In the genomic region with DNA sequence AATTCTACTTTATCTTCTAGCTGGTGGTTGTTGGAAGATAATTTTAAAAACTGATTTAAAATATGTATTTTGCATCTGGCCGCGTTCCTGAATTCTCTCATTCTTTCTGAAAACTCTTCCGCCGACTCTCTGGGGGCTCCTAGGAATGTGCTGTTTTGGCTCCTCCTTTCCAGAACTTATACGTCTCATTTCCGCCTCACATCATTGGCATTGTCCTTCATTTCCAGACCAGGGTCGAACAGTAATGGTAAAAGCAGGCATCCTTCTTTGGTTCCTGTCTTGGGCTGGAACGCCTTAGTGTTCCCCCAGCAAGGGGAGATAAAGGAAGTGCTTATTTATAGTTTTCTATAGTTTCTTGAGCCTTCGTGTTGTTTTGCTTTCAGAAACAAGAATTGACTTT, we compare ENCODE assay signal across 20 cellular contexts. TPM values are rescaled to one million over a fixed set of nuclear protein-coding genes. Genes with fewer than 3 reads are reported as not detected.
DNase-seq lines count a peak whose midpoint lies in the region; ATAC-seq and TF ChIP-seq lines count a peak whose summit lies in the region.
"Had no signal": no experiment of that assay in that cellular context is flagged by ENCODE, and none has a peak within 500 bp of the region (broad histone marks: within the 10 kb centered on the region; RNA-seq: fewer than 3 reads in every experiment).

No MANE protein-coding gene starts in this region.

- CTCF ChIA-PET in Calu3 (lab: Charles Lee): no interaction called here

- H3K36me3 Mint-ChIP-seq in Calu3 (ENCODE audit: insufficient read depth, unreplicated experiment): no peaks in the 10 kb centered on the region

- no peak overlapping the region for H3K4me3 Mint-ChIP-seq in Calu3 (ENCODE audit: low read depth, unreplicated experiment)
- H3K4me3 Mint-ChIP-seq: activated T-helper 17 cell treated with anti-CD3 and anti-CD28 coated beads, Interleukin-2, amount 50 U/mL, for 72 hours; T-helper 1 cell treated with Interleukin-12 subunit alpha and Interleukin-12 subunit beta and Interleukin-4 antibody, amounts not matched to agents 30 μg/mL and 1 μg/mL, for 36 hours had no signal

- no peaks in the 10 kb centered on the region for H3K36me3 ChIP-seq in ES-I3 (ENCODE audit: insufficient read depth, low read length)
- H3K36me3 ChIP-seq in right atrium auricular region: no peaks in the 10 kb centered on the region
- no peaks in the 10 kb centered on the region for H3K36me3 ChIP-seq in psoas muscle (ENCODE audit: insufficient read depth in 1 of 2, low read depth in 1 of 2)
- no peaks in the 10 kb centered on the region for H3K36me3 ChIP-seq in Peyer's patch
- H3K36me3 ChIP-seq: left lung had no signal

- no peaks in the 10 kb centered on the region for H3K4me1 Mint-ChIP-seq in Calu3 (ENCODE audit: low read depth, unreplicated experiment)
- H3K4me1 Mint-ChIP-seq: activated T-helper 17 cell treated with anti-CD3 and anti-CD28 coated beads, Interleukin-2, amount 50 U/mL, for 72 hours had no signal

- TF ChIP-seq POLR2A in Peyer's patch (IDR thresholded peaks at IDR 0.05): no peak

- peak in 1 of 4 donors; percentile 32 for ATAC-seq in psoas muscle
- ATAC-seq: activated T-helper 17 cell treated with anti-CD3 and anti-CD28 coated beads, Interleukin-2, amount 50 U/mL, for 72 hours; left lung had no signal

- no peak overlapping the region for H3K27ac Mint-ChIP-seq in Calu3 (ENCODE audit: unreplicated experiment)
- H3K27ac Mint-ChIP-seq: activated T-helper 17 cell treated with anti-CD3 and anti-CD28 coated beads, Interleukin-2, amount 50 U/mL, for 72 hours; T-helper 1 cell treated with Interleukin-12 subunit alpha and Interleukin-12 subunit beta and Interleukin-4 antibody, amounts not matched to agents 30 μg/mL and 1 μg/mL, for 36 hours had no signal

- 31 to 35% (median 33%) methylated on average over 9 of the region's 9 CpGs for WGBS in psoas muscle, 3 donors

- H3K27ac ChIP-seq in right atrium auricular region: peak overlapping the region; percentile 68 to 74
- peak overlapping the region; percentile 74 for H3K27ac ChIP-seq in psoas muscle
- no peak overlapping the region for H3K27ac ChIP-seq in Peyer's patch
- H3K27ac ChIP-seq in dorsolateral prefrontal cortex: peak overlapping the region in 4 of 59 donors; percentile 7 to 51 (median 23)

- H3K9ac ChIP-seq in ES-I3 (ENCODE audit: low read depth, low read length): peak overlapping the region; percentile 15; the same call in 1 of the 2 replicates

- H3K4me1 ChIP-seq in ES-I3 (ENCODE audit: insufficient read depth, low read length) (peaks cover 28% of the 10 kb centered on the region), right atrium auricular region (peaks cover 0 to 26% of the 10 kb centered on the region in 2 donors), psoas muscle (peaks cover 2% of the 10 kb centered on the region), Peyer's patch (no peaks in the 10 kb centered on the region)
- H3K4me1 ChIP-seq: left lung had no signal

- TF ChIP-seq CTCF in choroid plexus epithelial cell (conservative IDR thresholded peaks at IDR 0.05; ENCODE audit: low read depth, low read length) (no peak), right atrium auricular region (IDR thresholded peaks at IDR 0.05) (no peak), psoas muscle (IDR thresholded peaks at IDR 0.05) (no peak), Calu3 (IDR thresholded peaks at IDR 0.05; ENCODE audit: unreplicated experiment) (no peak), Peyer's patch (IDR thresholded peaks at IDR 0.05) (no peak), dorsolateral prefrontal cortex (IDR thresholded peaks at IDR 0.05 in 54 of 56, conservative IDR thresholded peaks at IDR 0.05 in 2 of 56; ENCODE audit: low read depth in 1 of 56, partially characterized antibody in 56 of 56) (no peak)

- H3K4me3 ChIP-seq in choroid plexus epithelial cell (ENCODE audit: low read depth, low read length) (peak overlapping the region; percentile 22), right atrium auricular region (no peak overlapping the region), psoas muscle (peak overlapping the region; percentile 2), Peyer's patch (no peak overlapping the region), dorsolateral prefrontal cortex (peak overlapping the region in 1 of 59 donors; percentile 6)
- H3K4me3 ChIP-seq: left lung had no signal

- DNase-seq in choroid plexus epithelial cell (ENCODE audit: low read depth): peak; percentile 51
- DNase-seq in right atrium auricular region (ENCODE audit: low spot score): no peak
- DNase-seq in psoas muscle: no peak
- no peak for DNase-seq in Calu3
- no peak for DNase-seq in Peyer's patch
- DNase-seq in medulla oblongata (ENCODE audit: extremely low spot score): no peak
- DNase-seq in dorsolateral prefrontal cortex: no peak
- DNase-seq: activated CD4-positive, CD25-positive, alpha-beta regulatory T cell; activated CD8-positive, alpha-beta memory T cell treated with anti-CD3 and anti-CD28 coated beads for 24 hours; cortex of kidney; EL; hypothalamus; NCI-H1694; NCI-H446 treated with DMSO at 0.1 percent for 48 hours; SHP77 had no signal

- H3K27me3 Mint-ChIP-seq in Calu3 (ENCODE audit: unreplicated experiment): peaks cover 79% of the 10 kb centered on the region

- H3K27me3 ChIP-seq in right atrium auricular region: no peaks in the 10 kb centered on the region
- H3K27me3 ChIP-seq in psoas muscle (ENCODE audit: insufficient read depth in 3 of 3, low read length in 2 of 3): no peaks in the 10 kb centered on the region
- no peaks in the 10 kb centered on the region for H3K27me3 ChIP-seq in Peyer's patch
- H3K27me3 ChIP-seq in dorsolateral prefrontal cortex: no peaks in the 10 kb centered on the region
- H3K27me3 ChIP-seq: left lung had no signal

- intact Hi-C loops in psoas muscle (cut with DNase I) (no loop called here), Calu3 (cut with micrococcal nuclease; ENCODE audit: unreplicated experiment) (loop anchor here (5.0 kb wide), 1 partner anchor 184 kb away; no protein-coding TSS in a partner anchor), dorsolateral prefrontal cortex (cut with DNase I) (no loop called here)

- H3K9me3 ChIP-seq in ES-I3 (ENCODE audit: control insufficient read depth, insufficient read depth, low read length): no peaks in the 10 kb centered on the region
- no peaks in the 10 kb centered on the region for H3K9me3 ChIP-seq in right atrium auricular region
- H3K9me3 ChIP-seq in psoas muscle: no peaks in the 10 kb centered on the region
- no peaks in the 10 kb centered on the region for H3K9me3 ChIP-seq in Peyer's patch
- H3K9me3 ChIP-seq: left lung had no signal

- no peaks in the 10 kb centered on the region for H3K9me3 Mint-ChIP-seq in Calu3 (ENCODE audit: low read depth, unreplicated experiment)
- H3K9me3 Mint-ChIP-seq: activated T-helper 17 cell treated with anti-CD3 and anti-CD28 coated beads, Interleukin-2, amount 50 U/mL, for 72 hours; T-helper 1 cell treated with Interleukin-12 subunit alpha and Interleukin-12 subunit beta and Interleukin-4 antibody, amounts not matched to agents 30 μg/mL and 1 μg/mL, for 36 hours had no signal

- BruUV-seq in Calu3 (replicated peaks; lab: Mats Ljungman, UMichigan): no TSS peak

RNA-seq across cellular contexts. Expression of gene TNNT3, which starts 10.9 kb away (rescaled TPM):
- total RNA-seq in right atrium auricular region: 10 to 100 TPM; 12.8 to 16.4 TPM
- total RNA-seq in psoas muscle: 1,000 to 10,000 TPM; 1,884 to 7,638 (median 4,017) TPM
- 1,000 to 10,000 TPM; 1,367 to 5,833 (median 3,289) TPM for polyA plus RNA-seq in psoas muscle
- not detected in 2 replicates for total RNA-seq in Calu3 (2022)
- 10 to 100 TPM in 1 of 4 donors, not detected in 3; 14.0 TPM for total RNA-seq in Peyer's patch
- total RNA-seq in dorsolateral prefrontal cortex: 1 to 10 TPM in 65 of 120 experiments, under 1 TPM in 18, not detected in 37; 0.41 to 5.1 (median 1.5) TPM
- total RNA-seq: epithelial cell of proximal tubule had no signal

RNA-seq across cellular contexts. Expression of gene PRR33, which starts 16.9 kb away (rescaled TPM):
- total RNA-seq in right atrium auricular region: under 1 TPM in 1 of 2 donors, not detected in 1; 0.33 TPM
- total RNA-seq in psoas muscle: 1 to 10 TPM; 1.6 to 8.9 (median 2.4) TPM
- polyA plus RNA-seq in psoas muscle: under 1 TPM; 0.16 to 1.00 (median 0.61) TPM
- not detected in 2 replicates for total RNA-seq in Calu3 (2022)
- total RNA-seq in Peyer's patch: not detected
- not detected for total RNA-seq in dorsolateral prefrontal cortex
- total RNA-seq: epithelial cell of proximal tubule, left lung had no signal

RNA-seq across cellular contexts. Expression of gene MRPL23, which starts 38.6 kb away (rescaled TPM):
- 100 to 1,000 TPM; 128 to 210 TPM for total RNA-seq in right atrium auricular region
- total RNA-seq in psoas muscle: 10 to 100 TPM; 46.3 to 91.8 (median 66.9) TPM
- 100 to 1,000 TPM in 2 of 3 donors, 10 to 100 TPM in 1; 75.4 to 163 (median 130) TPM for polyA plus RNA-seq in psoas muscle
- 104 and 109 TPM in 2 replicates for total RNA-seq in Calu3 (2022)
- total RNA-seq in Peyer's patch: 100 to 1,000 TPM in 1 of 4 donors, 10 to 100 TPM in 3; 93.3 to 116 (median 95.0) TPM
- total RNA-seq in dorsolateral prefrontal cortex: 10 to 100 TPM; 16.8 to 67.4 (median 46.0) TPM

RNA-seq across cellular contexts. Expression of gene LSP1, which starts 55.7 kb away (rescaled TPM):
- total RNA-seq in right atrium auricular region: 10 to 100 TPM in 1 of 2 donors, 1 to 10 TPM in 1; 7.9 to 12.1 TPM
- total RNA-seq in psoas muscle: 10 to 100 TPM; 14.4 to 27.1 (median 19.1) TPM
- polyA plus RNA-seq in psoas muscle: 10 to 100 TPM in 1 of 3 donors, 1 to 10 TPM in 2; 7.5 to 11.5 (median 9.4) TPM
- total RNA-seq in Calu3 (2022): not detected in 2 replicates
- 100 to 1,000 TPM in 1 of 4 donors, 10 to 100 TPM in 3; 10.6 to 175 (median 15.4) TPM for total RNA-seq in Peyer's patch
- total RNA-seq in dorsolateral prefrontal cortex: 10 to 100 TPM in 10 of 120 experiments, 1 to 10 TPM in 108, under 1 TPM in 2; 0.81 to 18.5 (median 3.8) TPM
- total RNA-seq: epithelial cell of proximal tubule had no signal

Comparison
In these comparisons a context has a peak if more than half of its experiments do, and no peak if none do; other contexts are left out.
1. H3K4me3 ChIP-seq: peak in choroid plexus epithelial cell (single experiment) and psoas muscle (single experiment); none in right atrium auricular region (0 of 2) and Peyer's patch (0 of 4).
2. H3K27ac ChIP-seq: peak in right atrium auricular region (2 of 2) and psoas muscle (single experiment); none in Peyer's patch (0 of 4).
3. RNA of gene TNNT3, which starts 10.9 kb away (total RNA-seq): 1,884 to 7,638 TPM in psoas muscle; 12.8 to 16.4 TPM in right atrium auricular region, 14.0 TPM in Peyer's patch, 0.41 to 5.1 TPM in dorsolateral prefrontal cortex and not detected in Calu3; every median in the first group is over 100 times any median in the second.